ENCODE assay signal across 23 cellular contexts in the genomic region with DNA sequence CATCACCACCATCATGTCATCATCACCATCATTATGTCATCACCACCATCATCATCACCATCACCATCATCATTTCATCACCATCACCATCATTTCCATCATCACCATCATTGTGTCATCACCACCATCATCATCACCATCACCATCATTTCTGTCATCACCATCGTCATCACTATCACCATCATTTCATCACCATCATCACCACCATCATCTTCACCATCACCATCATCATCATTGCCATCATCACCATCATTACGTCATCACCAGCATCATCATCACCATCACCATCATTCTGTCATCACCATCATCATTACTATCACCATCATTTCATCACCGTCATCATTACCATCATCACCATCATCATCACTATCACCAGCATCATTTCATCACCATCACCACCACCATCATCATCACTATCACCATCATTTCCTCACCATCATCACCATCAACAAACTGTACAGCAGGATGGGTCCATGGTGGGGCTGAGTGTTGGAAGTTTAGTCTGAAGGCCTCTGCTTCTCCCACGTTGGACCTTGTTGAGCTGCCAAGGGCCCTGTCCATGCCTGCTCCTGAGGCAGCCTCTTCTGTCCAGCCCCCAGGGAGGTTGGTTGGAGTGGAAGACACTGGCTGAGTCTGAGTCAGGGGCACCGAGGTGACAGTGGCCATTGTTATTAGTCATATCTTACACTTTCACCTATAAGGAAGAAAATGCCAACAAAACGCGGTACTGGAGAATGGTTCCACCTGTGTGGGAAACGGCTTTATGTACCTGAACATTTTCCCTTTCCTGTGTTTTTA.
"Had no signal": no experiment of that assay in that cellular context is flagged by ENCODE, and none has a peak within 500 bp of the region (broad histone marks: within the 10 kb centered on the region; RNA-seq: fewer than 3 reads in every experiment).

No MANE protein-coding gene starts in this region.

- H3K9me3 Mint-ChIP-seq: activated CD4-positive, alpha-beta memory T cell treated with anti-CD3 and anti-CD28 coated beads, Interleukin-2, amount 10 ng/mL, durations not matched to agents 7 days and 5 days; activated naive CD4-positive, alpha-beta T cell treated with anti-CD3 and anti-CD28 coated beads, Interleukin-2, amount 50 U/mL, for 24 hours; activated T-helper 1 cell treated with anti-CD3 and anti-CD28 coated beads, Interleukin-12 subunit alpha, Interleukin-12 subunit beta, Interleukin-2, Interleukin-4 antibody, amounts not matched to agents 30 ng/mL and 10 ng/mL and 1 ng/mL, durations not matched to agents 14 hours and 24 hours and 36 hours; brain; naive thymus-derived CD8-positive, alpha-beta T cell; stimulated activated effector memory CD8-positive, alpha-beta T cell treated with anti-CD3 and anti-CD28 coated beads, Interleukin-12 subunit alpha, Interleukin-12 subunit beta, amount 100 ng/mL, for 72 hours had no signal

- H3K4me3 Mint-ChIP-seq: activated CD4-positive, alpha-beta memory T cell treated with anti-CD3 and anti-CD28 coated beads, Interleukin-2, amount 10 ng/mL, durations not matched to agents 7 days and 5 days; activated naive CD4-positive, alpha-beta T cell treated with anti-CD3 and anti-CD28 coated beads, Interleukin-2, amount 50 U/mL, for 24 hours; activated T-helper 1 cell treated with anti-CD3 and anti-CD28 coated beads, Interleukin-12 subunit alpha, Interleukin-12 subunit beta, Interleukin-2, Interleukin-4 antibody, amounts not matched to agents 30 ng/mL and 10 ng/mL and 1 ng/mL, durations not matched to agents 14 hours and 24 hours and 36 hours; brain; naive thymus-derived CD8-positive, alpha-beta T cell; stimulated activated effector memory CD8-positive, alpha-beta T cell treated with anti-CD3 and anti-CD28 coated beads, Interleukin-12 subunit alpha, Interleukin-12 subunit beta, amount 100 ng/mL, for 72 hours; T-helper 17 cell had no signal

- H3K27me3 Mint-ChIP-seq: activated CD4-positive, alpha-beta memory T cell treated with anti-CD3 and anti-CD28 coated beads, Interleukin-2, amount 10 ng/mL, durations not matched to agents 7 days and 5 days; activated naive CD4-positive, alpha-beta T cell treated with anti-CD3 and anti-CD28 coated beads, Interleukin-2, amount 50 U/mL, for 24 hours; brain; naive thymus-derived CD8-positive, alpha-beta T cell; T-helper 17 cell had no signal

- H3K27me3 ChIP-seq: left lung, ovary, transverse colon, vagina had no signal

- H3K36me3 Mint-ChIP-seq: activated naive CD4-positive, alpha-beta T cell treated with anti-CD3 and anti-CD28 coated beads, Interleukin-2, amount 50 U/mL, for 24 hours had no signal

- H3K9me3 ChIP-seq: left lung, ovary, transverse colon, vagina had no signal

- H3K27ac Mint-ChIP-seq: activated CD4-positive, alpha-beta memory T cell treated with anti-CD3 and anti-CD28 coated beads, Interleukin-2, amount 10 ng/mL, durations not matched to agents 7 days and 5 days; activated naive CD4-positive, alpha-beta T cell treated with anti-CD3 and anti-CD28 coated beads, Interleukin-2, amount 50 U/mL, for 24 hours; activated T-helper 1 cell treated with anti-CD3 and anti-CD28 coated beads, Interleukin-12 subunit alpha, Interleukin-12 subunit beta, Interleukin-2, Interleukin-4 antibody, amounts not matched to agents 30 ng/mL and 10 ng/mL and 1 ng/mL, durations not matched to agents 14 hours and 24 hours and 36 hours; brain; naive thymus-derived CD8-positive, alpha-beta T cell; T-helper 17 cell had no signal

- DNase-seq: activated CD4-positive, alpha-beta memory T cell treated with anti-CD3 and anti-CD28 coated beads, Interleukin-2, amount 10 ng/mL, durations not matched to agents 7 days and 5 days; activated CD4-positive, alpha-beta T cell treated with anti-CD3 and anti-CD28 coated beads for 48 hours; activated CD4-positive, CD25-positive, alpha-beta regulatory T cell; activated gamma-delta T cell treated with Interleukin-2 at 50 U/mL for 16 hours; anterior cingulate cortex; central memory CD4-positive, alpha-beta T cell; dermis blood vessel endothelial cell; effector CD8-positive, alpha-beta T cell; foreskin melanocyte; naive thymus-derived CD8-positive, alpha-beta T cell; ovary; right cardiac atrium; stimulated activated CD4-positive, alpha-beta T cell treated with anti-CD3 and anti-CD28 coated beads, Interleukin-2, amount 100 ng/mL, for 24 hours; T-helper 17 cell had no signal

- H3K36me3 ChIP-seq: ovary, transverse colon had no signal

- H3K4me1 ChIP-seq: left lung, vagina had no signal

- ATAC-seq: left lung; naive thymus-derived CD8-positive, alpha-beta T cell; right cardiac atrium; stimulated activated effector memory CD8-positive, alpha-beta T cell treated with anti-CD3 and anti-CD28 coated beads, Interleukin-12 subunit alpha, Interleukin-12 subunit beta, amount 100 ng/mL, for 72 hours; T-helper 17 cell had no signal

- H3K4me3 ChIP-seq: left lung, lung, ovary, skin epidermis, transverse colon, vagina had no signal

- H3K27ac ChIP-seq: left lung, ovary, skin epidermis, vagina had no signal
